Comparison of ENCODE assay signal across 24 cellular contexts in genomic region chr5:45335978-45336377, GRCh38.
"Had no signal": no experiment of that assay in that cellular context is flagged by ENCODE, and none has a peak within 500 bp of the region (broad histone marks: within the 10 kb centered on the region; RNA-seq: fewer than 3 reads in every experiment).

No MANE protein-coding gene starts in this region.

- H3K27me3 ChIP-seq: adrenal gland, breast epithelium, SJCRH30 had no signal

- H3K4me1 Mint-ChIP-seq: activated naive CD8-positive, alpha-beta T cell treated with anti-CD3 and anti-CD28 coated beads, Interleukin-2, amount 10 ng/mL, durations not matched to agents 7 days and 5 days had no signal

- H3K27ac Mint-ChIP-seq: activated CD8-positive, alpha-beta T cell treated with anti-CD3 and anti-CD28 coated beads for 36 hours; activated naive CD8-positive, alpha-beta T cell treated with anti-CD3 and anti-CD28 coated beads, Interleukin-2, amount 10 ng/mL, durations not matched to agents 7 days and 5 days; activated T-cell treated with anti-CD3 and anti-CD28 coated beads, Interleukin-2, amount 50 U/mL, for 72 hours; activated T-helper 2 cell treated with anti-CD3 and anti-CD28 coated beads, Interferon-gamma antibody, Interleukin-2, Interleukin-4, amounts not matched to agents 10 μg/mL and 5 μg/mL and 100 μg/mL, durations not matched to agents 14 hours and 24 hours and 36 hours had no signal

- H3K9ac ChIP-seq: SK-N-SH had no signal

- H3K4me2 ChIP-seq: SK-N-SH had no signal

- H3K4me3 ChIP-seq: adrenal gland, breast epithelium, K562, SJCRH30 had no signal

- H3K4me3 Mint-ChIP-seq: activated CD8-positive, alpha-beta T cell treated with anti-CD3 and anti-CD28 coated beads for 36 hours; activated naive CD8-positive, alpha-beta T cell treated with anti-CD3 and anti-CD28 coated beads, Interleukin-2, amount 10 ng/mL, durations not matched to agents 7 days and 5 days; activated T-cell treated with anti-CD3 and anti-CD28 coated beads, Interleukin-2, amount 50 U/mL, for 72 hours had no signal

- H3K36me3 Mint-ChIP-seq: activated naive CD8-positive, alpha-beta T cell treated with anti-CD3 and anti-CD28 coated beads, Interleukin-2, amount 10 ng/mL, durations not matched to agents 7 days and 5 days had no signal

- H3K27me3 Mint-ChIP-seq: activated CD8-positive, alpha-beta T cell treated with anti-CD3 and anti-CD28 coated beads for 36 hours; activated naive CD8-positive, alpha-beta T cell treated with anti-CD3 and anti-CD28 coated beads, Interleukin-2, amount 10 ng/mL, durations not matched to agents 7 days and 5 days had no signal

- DNase-seq: activated CD4-positive, alpha-beta T cell treated with anti-CD3 and anti-CD28 coated beads for 4 hours; activated CD8-positive, alpha-beta memory T cell treated with anti-CD3 and anti-CD28 coated beads, Interleukin-2, amount 50 U/mL, for 4 hours; activated CD8-positive, alpha-beta T cell treated with anti-CD3 and anti-CD28 coated beads for 36 hours; activated naive CD4-positive, alpha-beta T cell treated with anti-CD3 and anti-CD28 coated beads, Interleukin-2, amount 50 U/mL, for 16 hours; activated naive CD8-positive, alpha-beta T cell treated with anti-CD3 and anti-CD28 coated beads, Interleukin-2, amount 10 ng/mL, durations not matched to agents 7 days and 5 days; activated T-cell treated with anti-CD3 and anti-CD28 coated beads, Interleukin-2, amount 50 U/mL, for 72 hours; adrenal gland; anterior cingulate cortex; Karpas-422; MM.1S; NCI-H1105; NCI-H1436 treated with DMSO at 0.1 percent for 48 hours; NCI-H187; NCI-H2081; NCI-H226; NCI-H526; NCI-H82; SJCRH30; SK-N-SH; T-helper 1 cell had no signal

- H3K27ac ChIP-seq: adrenal gland, breast epithelium, SJCRH30, VCaP had no signal

- ATAC-seq: activated CD8-positive, alpha-beta T cell treated with anti-CD3 and anti-CD28 coated beads for 36 hours; activated T-cell treated with anti-CD3 and anti-CD28 coated beads, Interleukin-2, amount 50 U/mL, for 72 hours; K562 had no signal

- H3K4me1 ChIP-seq: adrenal gland, breast epithelium, SJCRH30 had no signal

- H3K36me3 ChIP-seq: adrenal gland, breast epithelium, SJCRH30 had no signal

- H3K9me3 ChIP-seq: adrenal gland, breast epithelium, SJCRH30, SK-N-SH had no signal
